Comparison of ENCODE assay signal across 1 cellular context in genomic region chr20:50244352-50245149, GRCh38.
TF ChIP-seq lines count a peak whose summit lies in the region.

No MANE protein-coding gene starts in this region.

TF ChIP-seq in HepG2, 621 proteins besides CTCF, POLR2A, EP300 and RAD21 (continues in another document):
- TF ChIP-seq ZNF709 (CRISPR knock-in tag; IDR thresholded peaks at IDR 0.05) (no peak), SMAD1 (CRISPR knock-in tag; IDR thresholded peaks at IDR 0.05; ENCODE audit: borderline replicate concordance, low read depth) (no peak), ZNF354B (CRISPR knock-in tag; IDR thresholded peaks at IDR 0.05) (no peak), ZNF614 (CRISPR knock-in tag; IDR thresholded peaks at IDR 0.05; ENCODE audit: borderline replicate concordance) (no peak), DZIP1 (CRISPR knock-in tag; IDR thresholded peaks at IDR 0.05) (peak; percentile 77; the same call in 1 of the 2 replicates), ZNF816 (CRISPR knock-in tag; IDR thresholded peaks at IDR 0.05; ENCODE audit: borderline replicate concordance) (no peak), PHF20 (CRISPR knock-in tag; IDR thresholded peaks at IDR 0.05) (0 out of 2 replicates have a peak, but pooled peaks have one; percentile 27), MTA3 (CRISPR knock-in tag; IDR thresholded peaks at IDR 0.05) (no peak), ZNF670 (CRISPR knock-in tag; IDR thresholded peaks at IDR 0.05; ENCODE audit: borderline replicate concordance) (no peak), KLF6 (CRISPR knock-in tag; IDR thresholded peaks at IDR 0.05) (no peak), ZNF775 (CRISPR knock-in tag; IDR thresholded peaks at IDR 0.05; ENCODE audit: borderline replicate concordance) (no peak), HNRNPH1 (optimal IDR thresholded peaks at IDR 0.05; ENCODE audit: low read depth, low read length) (no peak), FOXO1 (CRISPR knock-in tag; IDR thresholded peaks at IDR 0.05) (0 out of 2 replicates have a peak, but pooled peaks have one; percentile 8), LRRFIP1 (CRISPR knock-in tag; conservative IDR thresholded peaks at IDR 0.05) (no peak), MIER2 (CRISPR knock-in tag; IDR thresholded peaks at IDR 0.05) (no peak), MAFG (CRISPR knock-in tag; IDR thresholded peaks at IDR 0.05) (no peak), PATZ1 (CRISPR knock-in tag; IDR thresholded peaks at IDR 0.05) (no peak), ZNF577 (CRISPR knock-in tag; IDR thresholded peaks at IDR 0.05; ENCODE audit: borderline replicate concordance, low read depth) (no peak), CERS6 (CRISPR knock-in tag; IDR thresholded peaks at IDR 0.05) (no peak), ZNF136 (CRISPR knock-in tag; IDR thresholded peaks at IDR 0.05; ENCODE audit: low read depth) (no peak), ZNF3 (CRISPR knock-in tag; IDR thresholded peaks at IDR 0.05) (no peak), SMAD9 (CRISPR knock-in tag; IDR thresholded peaks at IDR 0.05) (no peak), ELF3 (CRISPR knock-in tag; IDR thresholded peaks at IDR 0.05) (no peak), KLF13 (CRISPR knock-in tag; IDR thresholded peaks at IDR 0.05) (0 out of 2 replicates have a peak, but pooled peaks have one; percentile 64), ZNF30 (CRISPR knock-in tag; IDR thresholded peaks at IDR 0.05) (no peak), ZNF333 (CRISPR knock-in tag; IDR thresholded peaks at IDR 0.05; ENCODE audit: borderline replicate concordance) (no peak), HOXD1 (CRISPR knock-in tag; IDR thresholded peaks at IDR 0.05) (no peak), ZNF230 (CRISPR knock-in tag; IDR thresholded peaks at IDR 0.05) (no peak), ZNF275 (CRISPR knock-in tag; IDR thresholded peaks at IDR 0.05; ENCODE audit: borderline replicate concordance) (no peak), PHF21A (CRISPR knock-in tag; IDR thresholded peaks at IDR 0.05) (peak; percentile 69; the same call in 1 of the 2 replicates), HNRNPK (IDR thresholded peaks at IDR 0.05; ENCODE audit: low read depth, low read length, poor library complexity, severe bottlenecking) (no peak)
- TF ChIP-seq, protein P1, sequence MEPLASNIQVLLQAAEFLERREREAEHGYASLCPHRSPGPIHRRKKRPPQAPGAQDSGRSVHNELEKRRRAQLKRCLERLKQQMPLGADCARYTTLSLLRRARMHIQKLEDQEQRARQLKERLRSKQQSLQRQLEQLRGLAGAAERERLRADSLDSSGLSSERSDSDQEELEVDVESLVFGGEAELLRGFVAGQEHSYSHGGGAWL (CRISPR knock-in tag; IDR thresholded peaks at IDR 0.05): no peak
- TF ChIP-seq, protein P2, sequence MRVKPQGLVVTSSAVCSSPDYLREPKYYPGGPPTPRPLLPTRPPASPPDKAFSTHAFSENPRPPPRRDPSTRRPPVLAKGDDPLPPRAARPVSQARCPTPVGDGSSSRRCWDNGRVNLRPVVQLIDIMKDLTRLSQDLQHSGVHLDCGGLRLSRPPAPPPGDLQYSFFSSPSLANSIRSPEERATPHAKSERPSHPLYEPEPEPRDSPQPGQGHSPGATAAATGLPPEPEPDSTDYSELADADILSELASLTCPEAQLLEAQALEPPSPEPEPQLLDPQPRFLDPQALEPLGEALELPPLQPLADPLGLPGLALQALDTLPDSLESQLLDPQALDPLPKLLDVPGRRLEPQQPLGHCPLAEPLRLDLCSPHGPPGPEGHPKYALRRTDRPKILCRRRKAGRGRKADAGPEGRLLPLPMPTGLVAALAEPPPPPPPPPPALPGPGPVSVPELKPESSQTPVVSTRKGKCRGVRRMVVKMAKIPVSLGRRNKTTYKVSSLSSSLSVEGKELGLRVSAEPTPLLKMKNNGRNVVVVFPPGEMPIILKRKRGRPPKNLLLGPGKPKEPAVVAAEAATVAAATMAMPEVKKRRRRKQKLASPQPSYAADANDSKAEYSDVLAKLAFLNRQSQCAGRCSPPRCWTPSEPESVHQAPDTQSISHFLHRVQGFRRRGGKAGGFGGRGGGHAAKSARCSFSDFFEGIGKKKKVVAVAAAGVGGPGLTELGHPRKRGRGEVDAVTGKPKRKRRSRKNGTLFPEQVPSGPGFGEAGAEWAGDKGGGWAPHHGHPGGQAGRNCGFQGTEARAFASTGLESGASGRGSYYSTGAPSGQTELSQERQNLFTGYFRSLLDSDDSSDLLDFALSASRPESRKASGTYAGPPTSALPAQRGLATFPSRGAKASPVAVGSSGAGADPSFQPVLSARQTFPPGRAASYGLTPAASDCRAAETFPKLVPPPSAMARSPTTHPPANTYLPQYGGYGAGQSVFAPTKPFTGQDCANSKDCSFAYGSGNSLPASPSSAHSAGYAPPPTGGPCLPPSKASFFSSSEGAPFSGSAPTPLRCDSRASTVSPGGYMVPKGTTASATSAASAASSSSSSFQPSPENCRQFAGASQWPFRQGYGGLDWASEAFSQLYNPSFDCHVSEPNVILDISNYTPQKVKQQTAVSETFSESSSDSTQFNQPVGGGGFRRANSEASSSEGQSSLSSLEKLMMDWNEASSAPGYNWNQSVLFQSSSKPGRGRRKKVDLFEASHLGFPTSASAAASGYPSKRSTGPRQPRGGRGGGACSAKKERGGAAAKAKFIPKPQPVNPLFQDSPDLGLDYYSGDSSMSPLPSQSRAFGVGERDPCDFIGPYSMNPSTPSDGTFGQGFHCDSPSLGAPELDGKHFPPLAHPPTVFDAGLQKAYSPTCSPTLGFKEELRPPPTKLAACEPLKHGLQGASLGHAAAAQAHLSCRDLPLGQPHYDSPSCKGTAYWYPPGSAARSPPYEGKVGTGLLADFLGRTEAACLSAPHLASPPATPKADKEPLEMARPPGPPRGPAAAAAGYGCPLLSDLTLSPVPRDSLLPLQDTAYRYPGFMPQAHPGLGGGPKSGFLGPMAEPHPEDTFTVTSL (CRISPR knock-in tag; IDR thresholded peaks at IDR 0.05; ENCODE audit: borderline replicate concordance): no peak
- TF ChIP-seq, protein P3, sequence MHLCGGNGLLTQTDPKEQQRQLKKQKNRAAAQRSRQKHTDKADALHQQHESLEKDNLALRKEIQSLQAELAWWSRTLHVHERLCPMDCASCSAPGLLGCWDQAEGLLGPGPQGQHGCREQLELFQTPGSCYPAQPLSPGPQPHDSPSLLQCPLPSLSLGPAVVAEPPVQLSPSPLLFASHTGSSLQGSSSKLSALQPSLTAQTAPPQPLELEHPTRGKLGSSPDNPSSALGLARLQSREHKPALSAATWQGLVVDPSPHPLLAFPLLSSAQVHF (CRISPR knock-in tag; IDR thresholded peaks at IDR 0.05): no peak
- TF ChIP-seq, protein P4, sequence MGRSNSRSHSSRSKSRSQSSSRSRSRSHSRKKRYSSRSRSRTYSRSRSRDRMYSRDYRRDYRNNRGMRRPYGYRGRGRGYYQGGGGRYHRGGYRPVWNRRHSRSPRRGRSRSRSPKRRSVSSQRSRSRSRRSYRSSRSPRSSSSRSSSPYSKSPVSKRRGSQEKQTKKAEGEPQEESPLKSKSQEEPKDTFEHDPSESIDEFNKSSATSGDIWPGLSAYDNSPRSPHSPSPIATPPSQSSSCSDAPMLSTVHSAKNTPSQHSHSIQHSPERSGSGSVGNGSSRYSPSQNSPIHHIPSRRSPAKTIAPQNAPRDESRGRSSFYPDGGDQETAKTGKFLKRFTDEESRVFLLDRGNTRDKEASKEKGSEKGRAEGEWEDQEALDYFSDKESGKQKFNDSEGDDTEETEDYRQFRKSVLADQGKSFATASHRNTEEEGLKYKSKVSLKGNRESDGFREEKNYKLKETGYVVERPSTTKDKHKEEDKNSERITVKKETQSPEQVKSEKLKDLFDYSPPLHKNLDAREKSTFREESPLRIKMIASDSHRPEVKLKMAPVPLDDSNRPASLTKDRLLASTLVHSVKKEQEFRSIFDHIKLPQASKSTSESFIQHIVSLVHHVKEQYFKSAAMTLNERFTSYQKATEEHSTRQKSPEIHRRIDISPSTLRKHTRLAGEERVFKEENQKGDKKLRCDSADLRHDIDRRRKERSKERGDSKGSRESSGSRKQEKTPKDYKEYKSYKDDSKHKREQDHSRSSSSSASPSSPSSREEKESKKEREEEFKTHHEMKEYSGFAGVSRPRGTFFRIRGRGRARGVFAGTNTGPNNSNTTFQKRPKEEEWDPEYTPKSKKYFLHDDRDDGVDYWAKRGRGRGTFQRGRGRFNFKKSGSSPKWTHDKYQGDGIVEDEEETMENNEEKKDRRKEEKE (IDR thresholded peaks at IDR 0.05): no peak
- TF ChIP-seq, protein P5, sequence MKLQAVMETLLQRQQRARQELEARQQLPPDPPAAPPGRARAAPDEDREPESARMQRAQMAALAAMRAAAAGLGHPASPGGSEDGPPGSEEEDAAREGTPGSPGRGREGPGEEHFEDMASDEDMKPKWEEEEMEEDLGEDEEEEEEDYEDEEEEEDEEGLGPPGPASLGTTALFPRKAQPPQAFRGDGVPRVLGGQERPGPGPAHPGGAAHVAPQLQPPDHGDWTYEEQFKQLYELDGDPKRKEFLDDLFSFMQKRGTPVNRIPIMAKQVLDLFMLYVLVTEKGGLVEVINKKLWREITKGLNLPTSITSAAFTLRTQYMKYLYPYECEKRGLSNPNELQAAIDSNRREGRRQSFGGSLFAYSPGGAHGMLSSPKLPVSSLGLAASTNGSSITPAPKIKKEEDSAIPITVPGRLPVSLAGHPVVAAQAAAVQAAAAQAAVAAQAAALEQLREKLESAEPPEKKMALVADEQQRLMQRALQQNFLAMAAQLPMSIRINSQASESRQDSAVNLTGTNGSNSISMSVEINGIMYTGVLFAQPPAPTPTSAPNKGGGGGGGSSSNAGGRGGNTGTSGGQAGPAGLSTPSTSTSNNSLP (IDR thresholded peaks at IDR 0.05; ENCODE audit: low read depth, low read length): no peak
